In the genomic region with DNA sequence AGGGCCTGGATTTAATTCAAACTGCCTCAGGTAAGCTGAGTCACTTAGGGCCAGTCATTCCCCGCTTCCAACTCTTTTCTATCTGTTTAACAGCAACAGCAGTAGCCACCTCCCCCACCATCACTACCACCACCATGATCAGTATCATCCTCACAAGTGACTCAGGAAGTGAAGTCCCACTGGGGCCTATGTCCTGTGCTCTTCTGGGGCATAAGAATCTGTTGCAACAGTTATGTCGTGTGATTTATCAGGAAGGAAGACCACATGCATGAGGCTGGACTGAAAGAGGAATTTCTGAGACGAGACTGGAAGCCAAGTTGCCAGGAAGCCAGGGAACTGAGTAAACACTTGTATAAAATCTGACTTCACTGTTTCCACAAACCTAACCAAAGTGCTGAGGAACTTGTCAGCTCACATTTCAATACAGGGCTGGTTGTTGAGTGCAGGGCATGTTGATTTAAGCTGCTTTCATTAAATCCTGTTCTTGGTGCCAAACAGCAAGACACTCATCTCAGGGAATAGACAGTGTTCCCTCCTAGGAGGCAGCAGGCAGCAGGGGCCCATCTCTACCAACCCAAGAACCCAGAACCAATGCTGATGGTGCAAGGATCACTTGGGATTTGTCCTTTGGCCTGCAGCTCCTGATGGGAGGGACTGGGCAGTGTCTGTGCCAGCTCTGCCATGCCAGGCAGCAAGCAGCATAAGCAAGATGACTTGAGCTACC, we compare ENCODE assay signal across 8 cellular contexts.
A peak's percentile ranks its signal among the peaks of the same experiment; 100 is the strongest.
DNase-seq lines count a peak whose midpoint lies in the region; ATAC-seq and TF ChIP-seq lines count a peak whose summit lies in the region.

No MANE protein-coding gene starts in this region.

- H3K4me1 ChIP-seq in Peyer's patch (peaks cover 0 to 29% (median 0%) of the 10 kb centered on the region in 4 donors), psoas muscle (no peaks in the 10 kb centered on the region)

- H3K36me3 ChIP-seq in Peyer's patch (no peaks in the 10 kb centered on the region), psoas muscle (ENCODE audit: insufficient read depth in 1 of 2, low read depth in 1 of 2) (no peaks in the 10 kb centered on the region)

- intact Hi-C loops in psoas muscle (cut with DNase I) = loop anchor here in 1 of 2 donors (5.0 kb wide), 1 partner anchor 296 kb away; no protein-coding TSS in a partner anchor

- ATAC-seq in psoas muscle = peak; percentile 36 to 65 (median 58)
- no peak for ATAC-seq in GM21526 (IDR thresholded peaks at IDR 0.05; ENCODE audit: low FRiP score, unreplicated experiment)
- no peak for ATAC-seq in HG03442 (IDR thresholded peaks at IDR 0.05; ENCODE audit: unreplicated experiment)

- H3K27ac ChIP-seq in Peyer's patch = peak overlapping the region; percentile 51 to 74 (median 65)
- H3K27ac ChIP-seq in psoas muscle = peak overlapping the region; percentile 9

- H3K9me3 ChIP-seq in Peyer's patch (no peaks in the 10 kb centered on the region), psoas muscle (no peaks in the 10 kb centered on the region)

- H3K4me3 ChIP-seq in Peyer's patch (no peak overlapping the region), fibroblast of the aortic adventitia (ENCODE audit: low read depth, low read length) (no peak overlapping the region), psoas muscle (no peak overlapping the region)

- no peak for TF ChIP-seq CTCF in Peyer's patch (IDR thresholded peaks at IDR 0.05)
- no peak for TF ChIP-seq CTCF in fibroblast of the aortic adventitia (IDR thresholded peaks at IDR 0.05; ENCODE audit: insufficient read depth, low read length)
- no peak for TF ChIP-seq CTCF in psoas muscle (IDR thresholded peaks at IDR 0.05)

- no peak for TF ChIP-seq POLR2A in Peyer's patch (IDR thresholded peaks at IDR 0.05)

- H3K27me3 ChIP-seq in Peyer's patch = no peaks in the 10 kb centered on the region
- H3K27me3 ChIP-seq in psoas muscle (ENCODE audit: insufficient read depth in 3 of 3, low read length in 2 of 3) = no peaks in the 10 kb centered on the region

- peak; percentile 89 for DNase-seq in Daoy (ENCODE audit: low read depth)
- no peak for DNase-seq in Peyer's patch
- peak; percentile 97 for DNase-seq in fibroblast of the aortic adventitia (ENCODE audit: low read depth)
- peak; percentile 43 for DNase-seq in psoas muscle
- no peak for DNase-seq in stimulated activated naive CD4-positive, alpha-beta T cell treated with Interleukin-2 at 50 U/mL for 16 hours (lab: John Stamatoyannopoulos, UW)
- no peak for DNase-seq in hippocampal formation (lab: John Stamatoyannopoulos, UW)

- 9 to 12% (median 11%) methylated on average over 3 of the region's 3 CpGs for WGBS in psoas muscle, 3 donors

Comparison
In these comparisons a context has a peak if more than half of its experiments do, and no peak if none do; other contexts are left out.
1. DNase-seq: peak in Daoy (single experiment), fibroblast of the aortic adventitia (single experiment) and psoas muscle (2 of 2); none in Peyer's patch (0 of 3), stimulated activated naive CD4-positive, alpha-beta T cell treated with Interleukin-2 at 50 U/mL for 16 hours (single experiment) and hippocampal formation (0 of 2).
2. ATAC-seq: peak in psoas muscle (4 of 4); none in GM21526 (single experiment) and HG03442 (single experiment).